ENCODE assay signal across 8 cellular contexts in genomic region chr22:35352214-35353111, GRCh38. TPM values are rescaled to one million over a fixed set of nuclear protein-coding genes. Genes with fewer than 3 reads are reported as not detected.
DNase-seq lines count a peak whose midpoint lies in the region; ATAC-seq and TF ChIP-seq lines count a peak whose summit lies in the region.

No MANE protein-coding gene starts in this region.

- H3K79me2 ChIP-seq in MM.1S (ENCODE audit: low read length), result no peaks in the 10 kb centered on the region

- H3K9me3 ChIP-seq in MM.1S (replicated peaks; ENCODE audit: insufficient read depth, low read length), result no peaks in the 10 kb centered on the region

- DNase-seq in MM.1S (peak; percentile 80), germinal center (ENCODE audit: low spot score) (peak; percentile 83), progenitor cell of endocrine pancreas (ENCODE audit: low spot score, unreplicated experiment) (no peak), NCI-H1417 treated with DMSO at 0.1 percent for 48 hours (lab: John Stamatoyannopoulos, UW) (no peak)
- DNase-seq in activated CD4-positive, alpha-beta T cell treated with anti-CD3 and anti-CD28 coated beads, Interleukin-2, amount 50 U/mL, for 48 hours, result peak; percentile 74 to 81

- H3K27ac ChIP-seq in MM.1S (ENCODE audit: low read length), result peak overlapping the region; percentile 80

- ATAC-seq in HG02870 (IDR thresholded peaks at IDR 0.05; ENCODE audit: unreplicated experiment) (no peak), GM19035 (IDR thresholded peaks at IDR 0.05; ENCODE audit: unreplicated experiment) (no peak)

- H3K9me3 Mint-ChIP-seq in progenitor cell of endocrine pancreas (ENCODE audit: low read depth), result no peaks in the 10 kb centered on the region

- peaks cover 23% of the 10 kb centered on the region for H3K4me1 ChIP-seq in MM.1S (ENCODE audit: low read length)

- H3K27ac Mint-ChIP-seq in progenitor cell of endocrine pancreas, result peak overlapping the region; percentile 78

- H3K4me1 Mint-ChIP-seq in progenitor cell of endocrine pancreas (ENCODE audit: low read depth), result peaks cover 6% of the 10 kb centered on the region

- H3K36me3 Mint-ChIP-seq in progenitor cell of endocrine pancreas (ENCODE audit: insufficient read depth), result no peaks in the 10 kb centered on the region

- peak overlapping the region; percentile 3; the same call in 1 of the 2 replicates for H3K4me3 ChIP-seq in MM.1S (ENCODE audit: low read length)

- H3F3A ChIP-seq in MM.1S (ENCODE audit: insufficient read depth, low read length), result peaks cover 21% of the 10 kb centered on the region

- no peaks in the 10 kb centered on the region for H4K20me1 ChIP-seq in MM.1S (ENCODE audit: insufficient read depth, low read length)

- H3K27me3 Mint-ChIP-seq in progenitor cell of endocrine pancreas, result peaks cover 6% of the 10 kb centered on the region

- H3K4me3 Mint-ChIP-seq in progenitor cell of endocrine pancreas (ENCODE audit: low read depth), result peak overlapping the region; percentile 77

- no peaks in the 10 kb centered on the region for H3K27me3 ChIP-seq in MM.1S (replicated peaks; ENCODE audit: insufficient read depth, low read length)

- H3K9ac ChIP-seq in MM.1S (ENCODE audit: low read length), result peak overlapping the region; percentile 38

- no peaks in the 10 kb centered on the region for H3K9me2 ChIP-seq in MM.1S (replicated peaks; ENCODE audit: insufficient read depth, low read length)

- TF ChIP-seq CTCF in GM12874 (IDR thresholded peaks at IDR 0.05; ENCODE audit: insufficient read depth, low read depth, low read length) (peak; percentile 36; the same call in 1 of the 2 replicates), MM.1S (IDR thresholded peaks at IDR 0.05; ENCODE audit: low read length) (peak; percentile 50), progenitor cell of endocrine pancreas (IDR thresholded peaks at IDR 0.05; ENCODE audit: unreplicated experiment) (peak; percentile 45)

- peak overlapping the region; percentile 81 for H2AFZ ChIP-seq in MM.1S (ENCODE audit: low read length)

- no peaks in the 10 kb centered on the region for H3K36me3 ChIP-seq in MM.1S (replicated peaks; ENCODE audit: insufficient read depth, low read length)

- H3K4me2 ChIP-seq in MM.1S (ENCODE audit: low read depth, low read length), result peak overlapping the region; percentile 99

RNA-seq across cellular contexts. Expression of gene HMOX1, which starts 28.4 kb away (rescaled TPM):
- total RNA-seq in progenitor cell of endocrine pancreas, result 4.3 and 6.4 TPM in 2 replicates

RNA-seq across cellular contexts. Expression of gene MCM5, which starts 47.5 kb away (rescaled TPM):
- total RNA-seq in progenitor cell of endocrine pancreas, result 84.8 and 92.8 TPM in 2 replicates

RNA-seq across cellular contexts. Expression of gene TOM1, which starts 52.8 kb away (rescaled TPM):
- total RNA-seq in progenitor cell of endocrine pancreas, result 38.2 and 45.3 TPM in 2 replicates

Comparison
In these comparisons a context has a peak if more than half of its experiments do, and no peak if none do; other contexts are left out.
1. DNase-seq: peak in MM.1S (single experiment), activated CD4-positive, alpha-beta T cell treated with anti-CD3 and anti-CD28 coated beads, Interleukin-2, amount 50 U/mL, for 48 hours (2 of 2) and germinal center (single experiment); none in progenitor cell of endocrine pancreas (single experiment) and NCI-H1417 treated with DMSO at 0.1 percent for 48 hours (single experiment).
2. Peak in every context shown above with its lines, with median percentiles within 50 percentile points of each other: CTCF ChIP-seq.